ENCODE assay signal across 9 cellular contexts in the genomic region with DNA sequence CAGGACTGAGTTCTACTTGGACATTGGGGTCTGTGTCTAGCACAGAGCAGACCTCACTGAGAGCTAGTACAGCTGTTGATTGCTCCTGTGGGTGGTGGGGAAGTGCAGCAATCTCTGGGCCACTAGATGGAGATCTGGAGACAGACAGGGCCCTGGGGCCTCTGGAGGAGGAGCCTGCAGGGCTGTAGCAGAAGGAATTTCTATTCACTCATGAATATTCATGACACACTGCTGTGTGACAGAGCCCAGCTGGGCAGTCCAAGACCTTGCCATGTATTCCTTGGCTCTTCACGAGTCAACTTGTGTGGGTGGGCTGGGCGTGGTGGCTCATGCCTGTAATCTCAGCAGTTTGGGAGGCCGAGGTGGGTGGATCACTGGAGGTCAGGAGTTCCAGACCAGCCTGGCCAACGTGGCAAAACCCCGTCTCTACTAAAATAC. TPM values are rescaled to one million over a fixed set of nuclear protein-coding genes. Genes with fewer than 3 reads are reported as not detected.
DNase-seq lines count a peak whose midpoint lies in the region; ATAC-seq, FAIRE-seq and TF ChIP-seq lines count a peak whose summit lies in the region.
"Had no signal": no experiment of that assay in that cellular context is flagged by ENCODE, and none has a peak within 500 bp of the region (broad histone marks: within the 10 kb centered on the region; RNA-seq: fewer than 3 reads in every experiment).

No MANE protein-coding gene starts in this region.

- no peaks in the 10 kb centered on the region for H3K27me3 Mint-ChIP-seq in astrocyte (ENCODE audit: low read depth, unreplicated experiment)
- H3K27me3 Mint-ChIP-seq in activated T-helper 2 cell treated with anti-CD3 and anti-CD28 coated beads, Interferon-gamma antibody, Interleukin-2, Interleukin-4, amounts not matched to agents 10 μg/mL and 5 μg/mL and 100 μg/mL, durations not matched to agents 14 hours and 24 hours and 36 hours (ENCODE audit: low read depth) = no peaks in the 10 kb centered on the region

- no peaks in the 10 kb centered on the region for H3K79me2 ChIP-seq in astrocyte (ENCODE audit: insufficient read depth, low read length)

- H3K9me3 Mint-ChIP-seq in astrocyte (ENCODE audit: unreplicated experiment) = no peaks in the 10 kb centered on the region
- H3K9me3 Mint-ChIP-seq in stimulated activated effector memory CD8-positive, alpha-beta T cell treated with anti-CD3 and anti-CD28 coated beads, Interleukin-12 subunit alpha, Interleukin-12 subunit beta, amount 100 ng/mL, for 72 hours = no peaks in the 10 kb centered on the region
- no peaks in the 10 kb centered on the region for H3K9me3 Mint-ChIP-seq in activated T-helper 2 cell treated with anti-CD3 and anti-CD28 coated beads, Interferon-gamma antibody, Interleukin-2, Interleukin-4, amounts not matched to agents 10 μg/mL and 5 μg/mL and 100 μg/mL, durations not matched to agents 14 hours and 24 hours and 36 hours

- no CpG with 5 or more reads among the region's 5 CpGs for WGBS in iPS DF 6.9 (ENCODE audit: insufficient coverage, insufficient read length)

- H3K9me3 ChIP-seq in astrocyte (ENCODE audit: insufficient read depth, low read depth, low read length) = no peaks in the 10 kb centered on the region
- H3K9me3 ChIP-seq in iPS DF 6.9 (ENCODE audit: control insufficient read depth, insufficient read depth, low read length) = no peaks in the 10 kb centered on the region
- no peaks in the 10 kb centered on the region for H3K9me3 ChIP-seq in tibial artery
- H3K9me3 ChIP-seq: neutrophil had no signal

- ATAC-seq in stimulated activated effector memory CD8-positive, alpha-beta T cell treated with anti-CD3 and anti-CD28 coated beads, Interleukin-12 subunit alpha, Interleukin-12 subunit beta, amount 100 ng/mL, for 72 hours = peak; percentile 42

- H3K4me1 ChIP-seq in astrocyte (ENCODE audit: insufficient read depth, low read length) (peaks cover 15% of the 10 kb centered on the region), iPS DF 6.9 (ENCODE audit: control insufficient read depth, insufficient read depth, low read length) (no peaks in the 10 kb centered on the region), tibial artery (no peaks in the 10 kb centered on the region)

- in situ Hi-C loops in GM13976 (cut with MboI; ENCODE audit: low sequenced_read_pairs, unreplicated experiment) = no loop called here

- peak; percentile 70 for FAIRE-seq in astrocyte (lab: Jason Lieb, UNC)

- H3K36me3 ChIP-seq in astrocyte (ENCODE audit: insufficient read depth, low read length) = peaks cover 36% of the 10 kb centered on the region
- H3K36me3 ChIP-seq in iPS DF 6.9 (ENCODE audit: control insufficient read depth, insufficient read depth, low read length) = peaks cover 39% of the 10 kb centered on the region
- peaks cover 33 to 98% (median 73%) of the 10 kb centered on the region in 3 donors for H3K36me3 ChIP-seq in tibial artery

- no peak overlapping the region for H2AFZ ChIP-seq in astrocyte (ENCODE audit: low read depth, low read length)

- H3K27ac ChIP-seq in astrocyte (ENCODE audit: low read depth, low read length) (no peak overlapping the region), iPS DF 6.9 (ENCODE audit: low read length) (no peak overlapping the region), tibial artery (no peak overlapping the region)
- H3K27ac ChIP-seq: neutrophil had no signal

- intact Hi-C loops in tibial artery (cut with DNase I; ENCODE audit: low total_unique reads) = no loop called here
- intact Hi-C loops in activated T-helper 2 cell treated with anti-CD3 and anti-CD28 coated beads, Interferon-gamma antibody, Interleukin-2, Interleukin-4, amounts not matched to agents 10 μg/mL and 5 μg/mL and 100 μg/mL, durations not matched to agents 14 hours and 24 hours and 36 hours (cut with micrococcal nuclease) = no loop called here

- peaks cover 31% of the 10 kb centered on the region for H3K36me3 Mint-ChIP-seq in astrocyte (ENCODE audit: low read depth, unreplicated experiment)
- peaks cover 54% of the 10 kb centered on the region for H3K36me3 Mint-ChIP-seq in stimulated activated effector memory CD8-positive, alpha-beta T cell treated with anti-CD3 and anti-CD28 coated beads, Interleukin-12 subunit alpha, Interleukin-12 subunit beta, amount 100 ng/mL, for 72 hours
- H3K36me3 Mint-ChIP-seq in activated T-helper 2 cell treated with anti-CD3 and anti-CD28 coated beads, Interferon-gamma antibody, Interleukin-2, Interleukin-4, amounts not matched to agents 10 μg/mL and 5 μg/mL and 100 μg/mL, durations not matched to agents 14 hours and 24 hours and 36 hours (ENCODE audit: low read depth) = peaks cover 65% of the 10 kb centered on the region

- no peak overlapping the region for H3K27ac Mint-ChIP-seq in astrocyte (ENCODE audit: unreplicated experiment)
- H3K27ac Mint-ChIP-seq in stimulated activated effector memory CD8-positive, alpha-beta T cell treated with anti-CD3 and anti-CD28 coated beads, Interleukin-12 subunit alpha, Interleukin-12 subunit beta, amount 100 ng/mL, for 72 hours = no peak overlapping the region
- no peak overlapping the region for H3K27ac Mint-ChIP-seq in activated T-helper 2 cell treated with anti-CD3 and anti-CD28 coated beads, Interferon-gamma antibody, Interleukin-2, Interleukin-4, amounts not matched to agents 10 μg/mL and 5 μg/mL and 100 μg/mL, durations not matched to agents 14 hours and 24 hours and 36 hours

- H3K27me3 ChIP-seq in astrocyte (ENCODE audit: insufficient read depth, low read length) = no peaks in the 10 kb centered on the region
- H3K27me3 ChIP-seq in iPS DF 6.9 (ENCODE audit: control insufficient read depth, insufficient read depth, low read length) = no peaks in the 10 kb centered on the region
- H3K27me3 ChIP-seq in tibial artery = no peaks in the 10 kb centered on the region
- H3K27me3 ChIP-seq: neutrophil had no signal

- H3K4me3 ChIP-seq in astrocyte (ENCODE audit: insufficient read depth, low read depth, low read length) (no peak overlapping the region), iPS DF 6.9 (ENCODE audit: low read length) (no peak overlapping the region), tibial artery (no peak overlapping the region)

- DNase-seq in AG20443 (ENCODE audit: low spot score) = peak; percentile 95
- DNase-seq in GM13976 (ENCODE audit: low spot score) = peak; percentile 66
- peak; percentile 55 for DNase-seq in NCI-H69 (lab: John Stamatoyannopoulos, UW)
- DNase-seq in astrocyte (ENCODE audit: low read depth) = peak; percentile 89
- peak; percentile 68 for DNase-seq in iPS DF 6.9 (ENCODE audit: low read depth, low spot score)
- no peak for DNase-seq in stimulated activated effector memory CD8-positive, alpha-beta T cell treated with anti-CD3 and anti-CD28 coated beads, Interleukin-12 subunit alpha, Interleukin-12 subunit beta, amount 100 ng/mL, for 72 hours (ENCODE audit: low spot score in 2 of 2)
- no peak for DNase-seq in tibial artery
- no peak for DNase-seq in activated T-helper 2 cell treated with anti-CD3 and anti-CD28 coated beads, Interferon-gamma antibody, Interleukin-2, Interleukin-4, amounts not matched to agents 10 μg/mL and 5 μg/mL and 100 μg/mL, durations not matched to agents 14 hours and 24 hours and 36 hours (ENCODE audit: low spot score)

- no peak overlapping the region for H3K9ac ChIP-seq in astrocyte (ENCODE audit: low read length)

- H4K20me1 ChIP-seq in astrocyte (ENCODE audit: insufficient read depth, low read length) = peaks cover 61% of the 10 kb centered on the region

- H3K4me3 Mint-ChIP-seq in astrocyte (ENCODE audit: unreplicated experiment) = no peak overlapping the region
- H3K4me3 Mint-ChIP-seq in stimulated activated effector memory CD8-positive, alpha-beta T cell treated with anti-CD3 and anti-CD28 coated beads, Interleukin-12 subunit alpha, Interleukin-12 subunit beta, amount 100 ng/mL, for 72 hours = no peak overlapping the region
- H3K4me3 Mint-ChIP-seq in activated T-helper 2 cell treated with anti-CD3 and anti-CD28 coated beads, Interferon-gamma antibody, Interleukin-2, Interleukin-4, amounts not matched to agents 10 μg/mL and 5 μg/mL and 100 μg/mL, durations not matched to agents 14 hours and 24 hours and 36 hours (ENCODE audit: low read depth) = no peak overlapping the region

- H3K4me1 Mint-ChIP-seq in astrocyte (ENCODE audit: low read depth, unreplicated experiment) = peaks cover 17% of the 10 kb centered on the region
- H3K4me1 Mint-ChIP-seq in stimulated activated effector memory CD8-positive, alpha-beta T cell treated with anti-CD3 and anti-CD28 coated beads, Interleukin-12 subunit alpha, Interleukin-12 subunit beta, amount 100 ng/mL, for 72 hours = peaks cover 23% of the 10 kb centered on the region
- peaks cover 5% of the 10 kb centered on the region for H3K4me1 Mint-ChIP-seq in activated T-helper 2 cell treated with anti-CD3 and anti-CD28 coated beads, Interferon-gamma antibody, Interleukin-2, Interleukin-4, amounts not matched to agents 10 μg/mL and 5 μg/mL and 100 μg/mL, durations not matched to agents 14 hours and 24 hours and 36 hours (ENCODE audit: low read depth)

- no peak overlapping the region for H3K4me2 ChIP-seq in astrocyte (ENCODE audit: low read length)

- TF ChIP-seq CTCF in GM13976 (IDR thresholded peaks at IDR 0.05; ENCODE audit: borderline replicate concordance, control extremely low read depth, extremely low read depth, insufficient read depth, missing control alignments) (no peak), astrocyte (IDR thresholded peaks at IDR 0.05; ENCODE audit: insufficient read depth, low read depth, low read length) (peak; percentile 67), tibial artery (IDR thresholded peaks at IDR 0.05) (peak in 1 of 2 experiments; percentile 14)

RNA-seq across cellular contexts. Expression of gene SUGP2, which starts 37.5 kb away (rescaled TPM):
- total RNA-seq in astrocyte = 73.8 and 77.6 TPM in 2 replicates
- total RNA-seq in activated T-helper 2 cell treated with anti-CD3 and anti-CD28 coated beads, Interferon-gamma antibody, Interleukin-2, Interleukin-4, amounts not matched to agents 10 μg/mL and 5 μg/mL and 100 μg/mL, durations not matched to agents 14 hours and 24 hours and 36 hours = 129 and 140 TPM in 2 replicates

RNA-seq across cellular contexts. Expression of gene ARMC6, which starts 37.6 kb away (rescaled TPM):
- total RNA-seq in astrocyte = 31.9 and 36.0 TPM in 2 replicates
- total RNA-seq in activated T-helper 2 cell treated with anti-CD3 and anti-CD28 coated beads, Interferon-gamma antibody, Interleukin-2, Interleukin-4, amounts not matched to agents 10 μg/mL and 5 μg/mL and 100 μg/mL, durations not matched to agents 14 hours and 24 hours and 36 hours = 44.9 and 53.9 TPM in 2 replicates

RNA-seq across cellular contexts. Expression of gene HOMER3, which starts 54.8 kb away (rescaled TPM):
- total RNA-seq in astrocyte = 41.9 and 42.2 TPM in 2 replicates
- total RNA-seq in activated T-helper 2 cell treated with anti-CD3 and anti-CD28 coated beads, Interferon-gamma antibody, Interleukin-2, Interleukin-4, amounts not matched to agents 10 μg/mL and 5 μg/mL and 100 μg/mL, durations not matched to agents 14 hours and 24 hours and 36 hours = 3.6 and 4.4 TPM in 2 replicates

Comparison
In these comparisons a context has a peak if more than half of its experiments do, and no peak if none do; other contexts are left out.
1. DNase-seq: peak in AG20443 (single experiment), GM13976 (single experiment), NCI-H69 (single experiment), astrocyte (single experiment) and iPS DF 6.9 (single experiment); none in stimulated activated effector memory CD8-positive, alpha-beta T cell treated with anti-CD3 and anti-CD28 coated beads, Interleukin-12 subunit alpha, Interleukin-12 subunit beta, amount 100 ng/mL, for 72 hours (0 of 2), tibial artery (0 of 2) and activated T-helper 2 cell treated with anti-CD3 and anti-CD28 coated beads, Interferon-gamma antibody, Interleukin-2, Interleukin-4, amounts not matched to agents 10 μg/mL and 5 μg/mL and 100 μg/mL, durations not matched to agents 14 hours and 24 hours and 36 hours (single experiment).